13 cellular contexts compared by ENCODE assay signal in the genomic region with DNA sequence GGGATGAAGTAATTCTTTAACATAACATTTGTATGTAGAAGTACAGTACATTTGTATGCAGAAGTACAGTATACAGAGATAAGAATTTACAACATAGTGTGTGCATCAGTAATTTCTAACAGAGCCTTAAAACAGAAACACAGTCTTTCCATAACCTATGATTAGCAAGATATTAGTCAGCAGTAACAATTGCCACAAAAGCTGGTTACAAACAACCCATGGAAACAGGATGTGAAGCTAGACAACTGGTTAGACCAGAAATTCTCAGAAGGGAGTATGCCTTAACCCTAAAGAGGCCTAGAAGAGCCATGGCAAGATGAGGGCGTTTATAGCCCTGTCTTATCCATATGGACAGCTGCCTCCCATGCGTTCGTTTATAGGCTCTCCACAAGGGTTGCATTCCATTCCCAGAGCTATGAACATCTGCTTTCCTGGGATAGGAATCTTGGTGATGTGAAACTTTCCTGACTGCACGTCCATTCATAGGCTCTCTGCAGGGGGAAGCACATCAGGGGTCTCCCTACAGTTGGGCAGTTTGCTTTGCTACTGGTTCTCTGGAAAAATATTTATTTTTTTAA. TPM values are rescaled to one million over a fixed set of nuclear protein-coding genes. Genes with fewer than 3 reads are reported as not detected.
"Had no signal": no experiment of that assay in that cellular context is flagged by ENCODE, and none has a peak within 500 bp of the region (broad histone marks: within the 10 kb centered on the region; RNA-seq: fewer than 3 reads in every experiment).

No MANE protein-coding gene starts in this region.

RNA-seq across cellular contexts. Expression of a gene that starts 17.9 kb away (rescaled TPM):
- total RNA-seq: activated naive CD8-positive, alpha-beta T cell treated with anti-CD3 and anti-CD28 coated beads, Interleukin-2, amount 10 ng/mL, durations not matched to agents 7 days and 5 days; activated T-helper 17 cell treated with anti-CD3 and anti-CD28 coated beads, Interleukin-2, amount 50 U/mL, for 72 hours; epithelial cell of proximal tubule; myocyte; occipital lobe; temporal lobe had no signal
- polyA plus RNA-seq: neural cell had no signal

RNA-seq across cellular contexts. Expression of a gene that starts 24.7 kb away (rescaled TPM):
- total RNA-seq: cardiac septum, dorsolateral prefrontal cortex, epithelial cell of proximal tubule, gastrocnemius medialis, kidney, left lung, myocyte, occipital lobe, temporal lobe, upper lobe of left lung had no signal
- polyA plus RNA-seq: neural cell had no signal
